In genomic region chr21:33543505-33544129, GRCh38 we compare ENCODE assay signal across 8 cellular contexts.
DNase-seq lines count a peak whose midpoint lies in the region; TF ChIP-seq lines count a peak whose summit lies in the region.

No MANE protein-coding gene starts in this region.

- H3K27me3 ChIP-seq in NT2/D1 (ENCODE audit: insufficient read depth, insufficient read length): no peaks in the 10 kb centered on the region

- H3K9me3 ChIP-seq in NT2/D1 (ENCODE audit: insufficient read depth, low read length): no peaks in the 10 kb centered on the region

- peaks cover 62% of the 10 kb centered on the region for H3K36me3 ChIP-seq in NT2/D1 (ENCODE audit: insufficient read depth, insufficient read length, low read length)

- DNase-seq in activated effector memory CD4-positive, alpha-beta T cell treated with anti-CD3 and anti-CD28 coated beads, Interleukin-2, amount 50 U/mL, for 16 hours: peak; percentile 91
- DNase-seq in activated effector memory CD4-positive, alpha-beta T cell treated with Interleukin-2 at 50 U/mL for 16 hours: no peak
- DNase-seq in NT2/D1 (ENCODE audit: low read depth, low spot score): no peak
- no peak for DNase-seq in astrocyte of the spinal cord (ENCODE audit: low read depth, low spot score)
- DNase-seq in kidney glomerular epithelial cell (lab: John Stamatoyannopoulos, UW): peak; percentile 61
- DNase-seq in stimulated activated CD4-positive, alpha-beta T cell treated with anti-CD3 and anti-CD28 coated beads, Interleukin-1b, Interleukin-23, amount 100 ng/mL, for 1 hour (ENCODE audit: low read depth in 2 of 2): peak; percentile 15 to 52
- DNase-seq in NCI-H510A treated with DMSO at 0.1 percent for 48 hours (lab: John Stamatoyannopoulos, UW): no peak
- no peak for DNase-seq in NCI-H446 (lab: John Stamatoyannopoulos, UW)

- no peak for TF ChIP-seq CTCF in astrocyte of the spinal cord (IDR thresholded peaks at IDR 0.05; ENCODE audit: low read depth, low read length)

- no peaks in the 10 kb centered on the region for H3K4me1 ChIP-seq in NT2/D1 (ENCODE audit: insufficient read depth, insufficient read length)

- H3K9ac ChIP-seq in NT2/D1 (ENCODE audit: insufficient read length, low read depth): peak overlapping the region; percentile 99

- H3K4me3 ChIP-seq in NT2/D1 (ENCODE audit: insufficient read length, low read depth) (peak overlapping the region; percentile 88), astrocyte of the spinal cord (ENCODE audit: low read depth, low read length) (peak overlapping the region; percentile 89)

- in situ Hi-C loops in astrocyte of the spinal cord (cut with HindIII; ENCODE audit: low sequenced_read_pairs): no loop called here

Comparison
In these comparisons a context has a peak if more than half of its experiments do, and no peak if none do; other contexts are left out.
1. DNase-seq: peak in activated effector memory CD4-positive, alpha-beta T cell treated with anti-CD3 and anti-CD28 coated beads, Interleukin-2, amount 50 U/mL, for 16 hours (single experiment), kidney glomerular epithelial cell (single experiment) and stimulated activated CD4-positive, alpha-beta T cell treated with anti-CD3 and anti-CD28 coated beads, Interleukin-1b, Interleukin-23, amount 100 ng/mL, for 1 hour (2 of 2); none in activated effector memory CD4-positive, alpha-beta T cell treated with Interleukin-2 at 50 U/mL for 16 hours (single experiment), NT2/D1 (single experiment), astrocyte of the spinal cord (single experiment), NCI-H510A treated with DMSO at 0.1 percent for 48 hours (single experiment) and NCI-H446 (0 of 2).